17 cellular contexts compared by ENCODE assay signal in genomic region chr2:114797540-114797939, GRCh38.
A peak's percentile ranks its signal among the peaks of the same experiment; 100 is the strongest.
DNase-seq lines count a peak whose midpoint lies in the region; ATAC-seq and TF ChIP-seq lines count a peak whose summit lies in the region.
"Had no signal": no experiment of that assay in that cellular context is flagged by ENCODE, and none has a peak within 500 bp of the region (broad histone marks: within the 10 kb centered on the region; RNA-seq: fewer than 3 reads in every experiment).

No MANE protein-coding gene starts in this region.

- peak overlapping the region; percentile 60; the same call in 1 of the 2 replicates for H3K27ac ChIP-seq in C4-2B

- TF ChIP-seq CTCF in C4-2B (conservative IDR thresholded peaks at IDR 0.05) = no peak
- no peak for TF ChIP-seq CTCF in LNCaP clone FGC (IDR thresholded peaks at IDR 0.05; ENCODE audit: control insufficient read depth, extremely low read depth, insufficient read depth)

- DNase-seq in DMS53 (lab: John Stamatoyannopoulos, UW) (peak; percentile 12), DMS53 treated with DMSO at 0.1 percent for 48 hours (lab: John Stamatoyannopoulos, UW; ENCODE audit: unreplicated experiment) (no peak), LNCaP clone FGC (ENCODE audit: low read depth) (peak; percentile 52), NCI-H2107 (lab: John Stamatoyannopoulos, UW) (no peak)
- no peak for DNase-seq in activated naive CD4-positive, alpha-beta T cell treated with anti-CD3 and anti-CD28 coated beads, Interleukin-2, amount 50 U/mL, for 72 hours (ENCODE audit: low spot score in 2 of 2)
- DNase-seq: 8988T; C1 segment of cervical spinal cord; Caco-2; CD4-positive, CD25-positive, alpha-beta regulatory T cell; CD8-positive, alpha-beta T cell; DMS 273 treated with DMSO at 0.1 percent for 48 hours; DND-41; GOT3; HFFc6 had no signal

- peaks cover 0 to 3% of the 10 kb centered on the region in 2 donors for H3K9me3 Mint-ChIP-seq in activated naive CD4-positive, alpha-beta T cell treated with anti-CD3 and anti-CD28 coated beads, Interleukin-2, amount 50 U/mL, for 72 hours
- H3K9me3 Mint-ChIP-seq: CD8-positive, alpha-beta T cell had no signal

- no peaks in the 10 kb centered on the region for H3K36me3 Mint-ChIP-seq in activated naive CD4-positive, alpha-beta T cell treated with anti-CD3 and anti-CD28 coated beads, Interleukin-2, amount 50 U/mL, for 72 hours
- H3K36me3 Mint-ChIP-seq: CD4-positive, CD25-positive, alpha-beta regulatory T cell; CD8-positive, alpha-beta T cell had no signal

- no peak overlapping the region for H3K27ac Mint-ChIP-seq in activated naive CD4-positive, alpha-beta T cell treated with anti-CD3 and anti-CD28 coated beads, Interleukin-2, amount 50 U/mL, for 72 hours
- H3K27ac Mint-ChIP-seq: CD4-positive, CD25-positive, alpha-beta regulatory T cell; CD8-positive, alpha-beta T cell; HFFc6 had no signal

- ATAC-seq in HG03571 (IDR thresholded peaks at IDR 0.05; ENCODE audit: unreplicated experiment) = no peak
- no peak for ATAC-seq in activated naive CD4-positive, alpha-beta T cell treated with anti-CD3 and anti-CD28 coated beads, Interleukin-2, amount 50 U/mL, for 72 hours
- ATAC-seq: CD8-positive, alpha-beta T cell had no signal

- H3K4me3 ChIP-seq in LNCaP clone FGC (ENCODE audit: low read depth, low read length) = no peak overlapping the region
- H3K4me3 ChIP-seq: HAP-1 had no signal

Comparison
In these comparisons a context has a peak if more than half of its experiments do, and no peak if none do; other contexts are left out.
1. DNase-seq: peak in DMS53 (single experiment) and LNCaP clone FGC (single experiment); none in DMS53 treated with DMSO at 0.1 percent for 48 hours (single experiment), NCI-H2107 (single experiment) and activated naive CD4-positive, alpha-beta T cell treated with anti-CD3 and anti-CD28 coated beads, Interleukin-2, amount 50 U/mL, for 72 hours (0 of 2).